In genomic region chr6:16683524-16684194, GRCh38 we compare ENCODE assay signal across 8 cellular contexts.
DNase-seq lines count a peak whose midpoint lies in the region; ATAC-seq and TF ChIP-seq lines count a peak whose summit lies in the region.

No MANE protein-coding gene starts in this region.

- peaks cover 52% of the 10 kb centered on the region for H3K4me1 Mint-ChIP-seq in T-helper 2 cell treated with Interferon-gamma antibody and Interleukin-4, amounts not matched to agents 5 μg/mL and 100 μg/mL, for 36 hours (ENCODE audit: low read depth)
- H3K4me1 Mint-ChIP-seq in activated CD8-positive, alpha-beta memory T cell treated with anti-CD3 and anti-CD28 coated beads, Interleukin-2, amount 10 ng/mL, durations not matched to agents 7 days and 5 days: peaks cover 56% of the 10 kb centered on the region

- H3K9me3 ChIP-seq in PC-9 (ENCODE audit: insufficient read depth, low read depth): no peaks in the 10 kb centered on the region
- H3K9me3 ChIP-seq in parathyroid adenoma (ENCODE audit: control insufficient read depth, low read length): no peaks in the 10 kb centered on the region

- H3K27me3 Mint-ChIP-seq in T-helper 2 cell treated with Interferon-gamma antibody and Interleukin-4, amounts not matched to agents 5 μg/mL and 100 μg/mL, for 36 hours (ENCODE audit: low read depth): no peaks in the 10 kb centered on the region
- no peaks in the 10 kb centered on the region for H3K27me3 Mint-ChIP-seq in activated CD8-positive, alpha-beta memory T cell treated with anti-CD3 and anti-CD28 coated beads, Interleukin-2, amount 10 ng/mL, durations not matched to agents 7 days and 5 days

- no peak for ATAC-seq in activated CD8-positive, alpha-beta memory T cell treated with anti-CD3 and anti-CD28 coated beads, Interleukin-2, amount 10 ng/mL, durations not matched to agents 7 days and 5 days
- ATAC-seq in GM21825 (IDR thresholded peaks at IDR 0.05; ENCODE audit: unreplicated experiment) (no peak), HG03196 (IDR thresholded peaks at IDR 0.05; ENCODE audit: unreplicated experiment) (no peak)

- H3K4me3 ChIP-seq in PC-9 (no peak overlapping the region; the same call in 1 of the 2 replicates), parathyroid adenoma (ENCODE audit: low read depth, low read length) (no peak overlapping the region)

- H3K36me3 ChIP-seq in PC-9 (ENCODE audit: low read depth) (no peaks in the 10 kb centered on the region), parathyroid adenoma (ENCODE audit: control insufficient read depth, insufficient read depth, low read length) (no peaks in the 10 kb centered on the region)

- DNase-seq in GM03348 (ENCODE audit: low spot score) (peak; percentile 37), PC-9 (peak; percentile 82 to 90), epithelial cell of prostate (ENCODE audit: low read depth, low spot score) (peak; percentile 69)
- no peak for DNase-seq in T-helper 2 cell treated with Interferon-gamma antibody and Interleukin-4, amounts not matched to agents 5 μg/mL and 100 μg/mL, for 36 hours (ENCODE audit: low spot score)
- DNase-seq in activated CD8-positive, alpha-beta memory T cell treated with anti-CD3 and anti-CD28 coated beads, Interleukin-2, amount 10 ng/mL, durations not matched to agents 7 days and 5 days: no peak

- H3F3A ChIP-seq in PC-9 (ENCODE audit: insufficient read depth, low read depth): peaks cover 52% of the 10 kb centered on the region

- H3K27ac ChIP-seq in PC-9 (peak overlapping the region; percentile 88), epithelial cell of prostate (peak overlapping the region; percentile 83), parathyroid adenoma (no peak overlapping the region)

- no peaks in the 10 kb centered on the region for H3K27me3 ChIP-seq in PC-9 (ENCODE audit: insufficient read depth, low read depth)
- H3K27me3 ChIP-seq in parathyroid adenoma (ENCODE audit: control insufficient read depth, insufficient read depth, low read length): no peaks in the 10 kb centered on the region

- no peaks in the 10 kb centered on the region for H3K9me2 ChIP-seq in PC-9 (ENCODE audit: insufficient read depth)

- H4K20me1 ChIP-seq in PC-9 (ENCODE audit: insufficient read depth): no peaks in the 10 kb centered on the region

- peaks cover 42% of the 10 kb centered on the region for H3K36me3 Mint-ChIP-seq in T-helper 2 cell treated with Interferon-gamma antibody and Interleukin-4, amounts not matched to agents 5 μg/mL and 100 μg/mL, for 36 hours (ENCODE audit: low read depth)
- H3K36me3 Mint-ChIP-seq in activated CD8-positive, alpha-beta memory T cell treated with anti-CD3 and anti-CD28 coated beads, Interleukin-2, amount 10 ng/mL, durations not matched to agents 7 days and 5 days: peaks cover 38% of the 10 kb centered on the region

- H3K27ac Mint-ChIP-seq in T-helper 2 cell treated with Interferon-gamma antibody and Interleukin-4, amounts not matched to agents 5 μg/mL and 100 μg/mL, for 36 hours: no peak overlapping the region
- no peak overlapping the region for H3K27ac Mint-ChIP-seq in activated CD8-positive, alpha-beta memory T cell treated with anti-CD3 and anti-CD28 coated beads, Interleukin-2, amount 10 ng/mL, durations not matched to agents 7 days and 5 days

- H3K79me2 ChIP-seq in PC-9 (ENCODE audit: low read depth) (peaks cover 6% of the 10 kb centered on the region; the same call in 1 of the 2 replicates), parathyroid adenoma (no peaks in the 10 kb centered on the region)

- TF ChIP-seq CTCF in PC-9 (conservative IDR thresholded peaks at IDR 0.05) (no peak), parathyroid adenoma (IDR thresholded peaks at IDR 0.05) (no peak)

- H2AFZ ChIP-seq in PC-9: no peak overlapping the region
- peak overlapping the region; percentile 16 for H2AFZ ChIP-seq in parathyroid adenoma

- H3K4me3 Mint-ChIP-seq in T-helper 2 cell treated with Interferon-gamma antibody and Interleukin-4, amounts not matched to agents 5 μg/mL and 100 μg/mL, for 36 hours: no peak overlapping the region
- no peak overlapping the region for H3K4me3 Mint-ChIP-seq in activated CD8-positive, alpha-beta memory T cell treated with anti-CD3 and anti-CD28 coated beads, Interleukin-2, amount 10 ng/mL, durations not matched to agents 7 days and 5 days

- peak overlapping the region; percentile 58 for H3K4me2 ChIP-seq in PC-9
- H3K4me2 ChIP-seq in parathyroid adenoma (ENCODE audit: low read length): no peak overlapping the region

- POLR2A ChIA-PET in PC-9 (lab: Charles Lee; ENCODE audit: unreplicated experiment): interaction anchor here (0.6 kb wide), 1 partner anchor 9 kb away, joined by 7 read pairs; no protein-coding TSS in a partner anchor

- intact Hi-C loops in PC-9 (cut with micrococcal nuclease; ENCODE audit: unreplicated experiment): loop anchor here (2.0 kb wide), 1 partner anchor 47 kb away; no protein-coding TSS in a partner anchor

- H3K4me1 ChIP-seq in PC-9 (replicated peaks; ENCODE audit: insufficient read depth): peaks cover 67% of the 10 kb centered on the region
- H3K4me1 ChIP-seq in parathyroid adenoma: peaks cover 5% of the 10 kb centered on the region

- no peaks in the 10 kb centered on the region for H3K9me3 Mint-ChIP-seq in T-helper 2 cell treated with Interferon-gamma antibody and Interleukin-4, amounts not matched to agents 5 μg/mL and 100 μg/mL, for 36 hours
- no peaks in the 10 kb centered on the region for H3K9me3 Mint-ChIP-seq in activated CD8-positive, alpha-beta memory T cell treated with anti-CD3 and anti-CD28 coated beads, Interleukin-2, amount 10 ng/mL, durations not matched to agents 7 days and 5 days (ENCODE audit: low read depth)

- no TSS peak for BruUV-seq in PC-9 (replicated peaks; lab: Mats Ljungman, UMichigan)

- CTCF ChIA-PET in PC-9 (lab: Charles Lee): no interaction called here
- CTCF ChIA-PET in activated CD8-positive, alpha-beta memory T cell treated with anti-CD3 and anti-CD28 coated beads, Interleukin-2, amount 10 ng/mL, durations not matched to agents 7 days and 5 days (lab: Charles Lee): interaction anchor here (0.6 to 1.2 kb wide), 2 partner anchors 28 to 173 kb away, joined by 3 to 4 read pairs; no protein-coding TSS in a partner anchor

- no peak overlapping the region for H3K9ac ChIP-seq in parathyroid adenoma

Comparison
In these comparisons a context has a peak if more than half of its experiments do, and no peak if none do; other contexts are left out.
1. DNase-seq: peak in GM03348 (single experiment), PC-9 (2 of 2) and epithelial cell of prostate (single experiment); none in T-helper 2 cell treated with Interferon-gamma antibody and Interleukin-4, amounts not matched to agents 5 μg/mL and 100 μg/mL, for 36 hours (single experiment) and activated CD8-positive, alpha-beta memory T cell treated with anti-CD3 and anti-CD28 coated beads, Interleukin-2, amount 10 ng/mL, durations not matched to agents 7 days and 5 days (single experiment).